ENCODE assay signal across 12 cellular contexts in the genomic region with DNA sequence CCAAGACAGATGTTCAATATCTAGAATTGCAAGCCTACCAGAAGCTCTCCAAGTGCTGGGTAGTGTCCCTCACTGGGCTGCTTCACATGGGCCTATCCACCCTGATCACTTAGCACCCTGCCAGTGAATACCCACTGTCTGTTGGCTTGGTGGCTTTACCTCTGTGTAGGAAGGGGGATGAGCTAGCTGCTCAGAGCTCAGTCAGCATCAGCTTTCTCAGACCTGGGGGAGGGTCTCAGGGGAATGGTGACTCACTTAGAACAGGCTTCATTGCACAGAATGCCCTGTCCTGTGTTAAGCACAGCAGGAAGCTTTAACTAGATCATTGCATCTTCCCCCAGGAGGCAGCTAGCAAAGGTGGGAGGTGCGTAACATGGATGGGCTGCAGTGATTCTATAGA.
DNase-seq lines count a peak whose midpoint lies in the region; ATAC-seq and TF ChIP-seq lines count a peak whose summit lies in the region.
"Had no signal": no experiment of that assay in that cellular context is flagged by ENCODE, and none has a peak within 500 bp of the region (broad histone marks: within the 10 kb centered on the region; RNA-seq: fewer than 3 reads in every experiment).

No MANE protein-coding gene starts in this region.

- peak overlapping the region; percentile 77 for H3K4me2 ChIP-seq in BLaER1
- H3K4me2 ChIP-seq in OCI-LY7 (ENCODE audit: low read length) = peak overlapping the region; percentile 3; the same call in 1 of the 2 replicates

- no peaks in the 10 kb centered on the region for H3K79me2 ChIP-seq in OCI-LY7 (ENCODE audit: insufficient read depth, low read depth, low read length)

- POLR2A ChIA-PET in HEK293 (lab: Yijun Ruan, JAX) = no interaction called here
- POLR2A ChIA-PET in OCI-LY7 (lab: Charles Lee) = interaction anchor here (1.4 kb wide), 1 partner anchor 31 kb away, joined by 3 read pairs; no protein-coding TSS in a partner anchor

- no peak for TF ChIP-seq POLR2A in esophagus squamous epithelium (IDR thresholded peaks at IDR 0.05)

- TF ChIP-seq CTCF in HEK293 (tag by site-specific recombination; IDR thresholded peaks at IDR 0.05) (no peak), OCI-LY7 (conservative IDR thresholded peaks at IDR 0.05; ENCODE audit: low read length) (no peak), esophagus squamous epithelium (IDR thresholded peaks at IDR 0.05) (no peak)

- intact Hi-C loops in OCI-LY7 (cut with micrococcal nuclease; ENCODE audit: unreplicated experiment) (no loop called here), esophagus squamous epithelium (cut with DNase I) (no loop called here)

- CTCF ChIA-PET in HEK293 (lab: Yijun Ruan, JAX) = interaction anchor here (0.9 kb wide), 1 partner anchor 124 kb away, joined by 3 read pairs; no protein-coding TSS in a partner anchor
- CTCF ChIA-PET in OCI-LY7 (lab: Charles Lee; ENCODE audit: unreplicated experiment) = no interaction called here

- no peaks in the 10 kb centered on the region for H3K9me2 ChIP-seq in OCI-LY7 (ENCODE audit: insufficient read depth, low read length)

- no peaks in the 10 kb centered on the region for H3K36me3 ChIP-seq in BLaER1
- H3K36me3 ChIP-seq in HEK293 (ENCODE audit: control insufficient read depth in 2 of 2, insufficient read depth in 1 of 2, low read length in 2 of 2) = no peaks in the 10 kb centered on the region
- no peaks in the 10 kb centered on the region for H3K36me3 ChIP-seq in OCI-LY7 (ENCODE audit: insufficient read depth, low read length)
- no peaks in the 10 kb centered on the region for H3K36me3 ChIP-seq in esophagus squamous epithelium
- H3K36me3 ChIP-seq: neutrophil had no signal

- BruUV-seq in OCI-LY7 (replicated peaks; lab: Mats Ljungman, UMichigan) = no TSS peak

- no peaks in the 10 kb centered on the region for H3K9me3 ChIP-seq in BLaER1
- no peaks in the 10 kb centered on the region for H3K9me3 ChIP-seq in HEK293 (ENCODE audit: control insufficient read depth, insufficient read depth, low read depth, low read length)
- no peaks in the 10 kb centered on the region for H3K9me3 ChIP-seq in OCI-LY7 (ENCODE audit: low read length)
- no peaks in the 10 kb centered on the region for H3K9me3 ChIP-seq in esophagus squamous epithelium
- H3K9me3 ChIP-seq: body of pancreas, neutrophil had no signal

- no peak overlapping the region for H3K4me3 ChIP-seq in BLaER1
- H3K4me3 ChIP-seq in HEK293 (ENCODE audit: low read depth, low read length) = no peak overlapping the region
- H3K4me3 ChIP-seq in OCI-LY7 (ENCODE audit: low read depth, low read length, poor library complexity, severe bottlenecking) = no peak overlapping the region
- no peak overlapping the region for H3K4me3 ChIP-seq in esophagus squamous epithelium
- H3K4me3 ChIP-seq: body of pancreas had no signal

- H3K9ac ChIP-seq in BLaER1 = no peak overlapping the region; the same call in 1 of the 2 replicates

- 100% methylated on average over 1 of the region's 1 CpG; no CpG with 5 or more reads in 1 of the 2 donors for WGBS in esophagus squamous epithelium, 2 donors

- peak overlapping the region; percentile 34 for H2AFZ ChIP-seq in OCI-LY7 (ENCODE audit: low read length)

- H3K4me1 ChIP-seq in BLaER1 = peaks cover 60% of the 10 kb centered on the region
- peaks cover 7% of the 10 kb centered on the region for H3K4me1 ChIP-seq in HEK293 (ENCODE audit: control insufficient read depth, insufficient read depth, low read length)
- peaks cover 38% of the 10 kb centered on the region for H3K4me1 ChIP-seq in OCI-LY7 (ENCODE audit: insufficient read depth, low read length, poor library complexity, severe bottlenecking)
- peaks cover 0 to 19% (median 10%) of the 10 kb centered on the region in 3 donors for H3K4me1 ChIP-seq in esophagus squamous epithelium
- H3K4me1 ChIP-seq: body of pancreas had no signal

- H3K27ac ChIP-seq in BLaER1 = peak overlapping the region; percentile 51
- H3K27ac ChIP-seq in HEK293 (ENCODE audit: extremely low read depth, low read depth, low read length) = no peak overlapping the region; the same call in 1 of the 2 replicates
- no peak overlapping the region for H3K27ac ChIP-seq in OCI-LY7 (ENCODE audit: low read depth, low read length, poor library complexity, severe bottlenecking)
- H3K27ac ChIP-seq in esophagus squamous epithelium = no peak overlapping the region
- H3K27ac ChIP-seq: body of pancreas, neutrophil, RWPE1 had no signal

- H4K20me1 ChIP-seq in BLaER1 (no peaks in the 10 kb centered on the region), OCI-LY7 (ENCODE audit: insufficient read depth, low read length) (no peaks in the 10 kb centered on the region)

- H3K27me3 ChIP-seq in BLaER1 (no peaks in the 10 kb centered on the region), esophagus squamous epithelium (peaks cover 0 to 10% (median 0%) of the 10 kb centered on the region in 4 donors)
- H3K27me3 ChIP-seq: body of pancreas, neutrophil had no signal

- DNase-seq in OCI-LY7 (ENCODE audit: low spot score) (peak; percentile 39), iPS-NIHi11 (ENCODE audit: low spot score) (peak; percentile 53), esophagus squamous epithelium (lab: John Stamatoyannopoulos, UW) (no peak), dermis blood vessel endothelial cell (no peak)
- no peak for DNase-seq in stimulated activated naive CD4-positive, alpha-beta T cell (lab: John Stamatoyannopoulos, UW)
- DNase-seq: body of pancreas, left cardiac atrium had no signal

- no peak for ATAC-seq in GM19324 (IDR thresholded peaks at IDR 0.05; ENCODE audit: low FRiP score, unreplicated experiment)
- ATAC-seq: body of pancreas, left cardiac atrium had no signal

TF ChIP-seq in HEK293, 187 proteins besides CTCF, POLR2A, EP300 and RAD21 (continues in another document):
- TF ChIP-seq ZNF133 (tag by site-specific recombination; IDR thresholded peaks at IDR 0.05) = no peak
- no peak for TF ChIP-seq ZNF747 (tag by site-specific recombination; IDR thresholded peaks at IDR 0.05)
- peak; percentile 63; the same call in 1 of the 2 replicates for TF ChIP-seq PATZ1 (tag by site-specific recombination; IDR thresholded peaks at IDR 0.05)
- TF ChIP-seq GLIS1 (tag by site-specific recombination; IDR thresholded peaks at IDR 0.05) = peak; percentile 61
- TF ChIP-seq GLI4 (tag by site-specific recombination; IDR thresholded peaks at IDR 0.05) = no peak
- no peak for TF ChIP-seq MEIS1 (CRISPR knock-in tag; IDR thresholded peaks at IDR 0.05; ENCODE audit: borderline replicate concordance)
- TF ChIP-seq ZNF600 (tag by site-specific recombination; IDR thresholded peaks at IDR 0.05) = peak; percentile 66
- no peak for TF ChIP-seq ZNF768 (tag by site-specific recombination; IDR thresholded peaks at IDR 0.05)
- no peak for TF ChIP-seq HOXA7 (CRISPR knock-in tag; IDR thresholded peaks at IDR 0.05; ENCODE audit: borderline replicate concordance)
- TF ChIP-seq ZNF266 (tag by site-specific recombination; IDR thresholded peaks at IDR 0.05; ENCODE audit: low read depth) = no peak
- TF ChIP-seq ZFHX2 (tag by site-specific recombination; conservative IDR thresholded peaks at IDR 0.05) = 0 out of 2 replicates have a peak, but pooled peaks have one; percentile 30
- TF ChIP-seq ZNF174 (tag by site-specific recombination; IDR thresholded peaks at IDR 0.05) = no peak
- TF ChIP-seq ZNF549 (tag by site-specific recombination; IDR thresholded peaks at IDR 0.05) = no peak
- no peak for TF ChIP-seq ZNF558 (tag by site-specific recombination; IDR thresholded peaks at IDR 0.05)
- no peak for TF ChIP-seq ZNF37A (tag by site-specific recombination; IDR thresholded peaks at IDR 0.05)
- TF ChIP-seq ZNF837 (tag by site-specific recombination; IDR thresholded peaks at IDR 0.05) = no peak
- TF ChIP-seq SALL2 (tag by site-specific recombination; IDR thresholded peaks at IDR 0.05; ENCODE audit: borderline replicate concordance) = no peak
- no peak for TF ChIP-seq ZNF529 (tag by site-specific recombination; IDR thresholded peaks at IDR 0.05; ENCODE audit: insufficient replicate concordance)
- TF ChIP-seq ZIC2 (tag by site-specific recombination; IDR thresholded peaks at IDR 0.05) = peak; percentile 41
- no peak for TF ChIP-seq ZBTB48 (tag by site-specific recombination; IDR thresholded peaks at IDR 0.05)
- TF ChIP-seq ZNF398 (tag by site-specific recombination; IDR thresholded peaks at IDR 0.05) = peak; percentile 36; the same call in 1 of the 2 replicates
- TF ChIP-seq ZNF341 (tag by site-specific recombination; IDR thresholded peaks at IDR 0.05; ENCODE audit: low read depth) = peak; percentile 49; the same call in 1 of the 2 replicates
- peak; percentile 20; the same call in 1 of the 2 replicates for TF ChIP-seq EGR2 (tag by site-specific recombination; IDR thresholded peaks at IDR 0.05; ENCODE audit: low read depth)

Comparison
In these comparisons a context has a peak if more than half of its experiments do, and no peak if none do; other contexts are left out.
1. DNase-seq: peak in OCI-LY7 (single experiment) and iPS-NIHi11 (single experiment); none in esophagus squamous epithelium (single experiment), stimulated activated naive CD4-positive, alpha-beta T cell (0 of 6) and dermis blood vessel endothelial cell (single experiment).